Comparison of ENCODE assay signal across 9 cellular contexts in the genomic region with DNA sequence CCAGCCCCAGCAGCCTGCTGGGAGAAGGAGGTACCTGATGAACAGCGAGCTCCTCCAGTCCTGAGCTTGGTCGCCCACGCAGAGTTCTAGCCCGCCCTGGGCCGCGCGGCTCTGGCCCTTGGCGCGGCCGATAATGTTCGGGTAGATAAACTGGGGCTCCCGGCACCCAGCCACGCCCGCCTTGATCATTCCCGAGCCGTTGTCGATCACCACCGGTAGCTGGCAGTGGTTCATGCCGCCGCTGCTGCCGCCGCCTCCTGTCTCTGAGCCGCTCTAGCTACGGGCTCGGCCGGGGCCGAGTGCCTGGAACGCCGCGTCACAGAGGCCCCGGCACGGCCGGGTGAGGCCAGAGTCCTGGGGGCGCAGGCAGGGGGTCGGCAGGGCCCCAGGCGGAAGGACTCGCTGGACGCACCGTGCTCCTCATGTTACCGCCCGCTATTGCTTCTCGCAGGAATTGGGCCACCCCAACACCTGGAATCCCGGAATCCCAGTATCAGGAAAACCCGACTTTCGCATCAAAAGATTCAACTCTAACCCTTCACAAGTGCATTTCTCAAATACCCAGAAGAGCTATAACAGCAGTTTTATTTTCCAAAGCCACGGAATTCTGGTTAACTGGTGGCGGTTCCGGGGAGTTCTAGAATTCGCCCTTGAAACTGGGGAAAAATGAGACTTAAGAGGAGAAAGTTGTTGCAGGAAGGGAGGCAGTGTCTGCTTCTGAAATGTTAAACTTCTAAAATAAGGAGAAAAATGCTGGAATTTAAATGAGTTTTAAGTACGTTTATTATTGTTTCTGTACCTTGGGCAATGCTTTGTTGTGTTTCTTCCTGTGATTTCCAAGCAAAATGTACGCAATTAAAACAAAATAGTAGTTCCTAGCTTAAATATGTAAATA. TPM values are rescaled to one million over a fixed set of nuclear protein-coding genes. Genes with fewer than 3 reads are reported as not detected.
DNase-seq lines count a peak whose midpoint lies in the region; ATAC-seq, FAIRE-seq and TF ChIP-seq lines count a peak whose summit lies in the region.
"Had no signal": no experiment of that assay in that cellular context is flagged by ENCODE, and none has a peak within 500 bp of the region (broad histone marks: within the 10 kb centered on the region; RNA-seq: fewer than 3 reads in every experiment).

Gene ACTRT3, minus strand, starts transcription at position 275 of the 895 bp plus-strand sequence. Its CDS starts 41 bp downstream, at position 234.

- peak within 1 kb of the TSS; percentile 40 to 77 (median 68); a peak in 21 of 22 replicates for H3K27ac ChIP-seq in BLaER1 treated with 17β-estradiol and CSF1 and Interleukin-3, amounts not matched to agents 10 nM and 100 nM
- H3K27ac ChIP-seq in HUES64 (ENCODE audit: low read depth, low read length) (peak within 1 kb of the TSS; percentile 43; the same call in 1 of the 2 replicates), heart left ventricle (peak within 1 kb of the TSS; percentile 79 to 92 (median 85)), pancreas (peak within 1 kb of the TSS; percentile 60 to 86 (median 75)), upper lobe of left lung (peak within 1 kb of the TSS; percentile 85 to 92 (median 87))

- ATAC-seq in GM19455 (IDR thresholded peaks at IDR 0.05; ENCODE audit: unreplicated experiment) = peak; percentile 21
- peak in 3 of 4 donors; percentile 15 to 33 (median 16) for ATAC-seq in heart left ventricle
- peak in 2 of 4 donors; percentile 2 to 6 for ATAC-seq in pancreas
- peak; percentile 22 to 23 for ATAC-seq in upper lobe of left lung (ENCODE audit: low FRiP score in 2 of 2)

- peak within 1 kb of the TSS; percentile 81 to 98 (median 93) for H3K4me2 ChIP-seq in BLaER1 treated with 17β-estradiol and CSF1 and Interleukin-3, amounts not matched to agents 10 nM and 100 nM

- peak within 1 kb of the TSS; percentile 68 to 88 (median 79) for H3K9ac ChIP-seq in BLaER1 treated with 17β-estradiol and CSF1 and Interleukin-3, amounts not matched to agents 10 nM and 100 nM
- peak within 1 kb of the TSS; percentile 65 for H3K9ac ChIP-seq in HUES64 (ENCODE audit: low read depth, low read length)

- peak; percentile 37 for DNase-seq in SKM-1 treated with dmso at 0.1 percent for 144 hours (lab: John Stamatoyannopoulos, UW; ENCODE audit: unreplicated experiment)
- DNase-seq in activated naive CD8-positive, alpha-beta T cell treated with anti-CD3 and anti-CD28 coated beads, Interleukin-2, amount 50 U/mL, for 16 hours (ENCODE audit: low read depth, low spot score) = peak; percentile 24
- DNase-seq in heart left ventricle = peak; percentile 64 to 87 (median 80)
- peak; percentile 44 to 87 (median 68) for DNase-seq in pancreas
- peak; percentile 59 to 93 for DNase-seq in upper lobe of left lung

- H3K27me3 ChIP-seq in BLaER1 treated with 17β-estradiol and CSF1 and Interleukin-3, amounts not matched to agents 10 nM and 100 nM = peaks cover 0 to 28% (median 13%) of the 10 kb centered on the region in 11 experiments; a peak in 14 of 22 replicates
- no peaks in the 10 kb centered on the region for H3K27me3 ChIP-seq in HUES64 (ENCODE audit: insufficient read depth, low read length)
- no peaks in the 10 kb centered on the region for H3K27me3 ChIP-seq in heart left ventricle
- no peaks in the 10 kb centered on the region for H3K27me3 ChIP-seq in pancreas
- no peaks in the 10 kb centered on the region for H3K27me3 ChIP-seq in upper lobe of left lung

- TF ChIP-seq EP300 in upper lobe of left lung (IDR thresholded peaks at IDR 0.05) = no peak

- peaks cover 7 to 19% (median 9%) of the 10 kb centered on the region in 10 experiments for H3K4me1 ChIP-seq in BLaER1 treated with 17β-estradiol and CSF1 and Interleukin-3, amounts not matched to agents 10 nM and 100 nM
- peaks cover 6% of the 10 kb centered on the region; the same call in 1 of the 2 replicates for H3K4me1 ChIP-seq in HUES64 (ENCODE audit: insufficient read depth, low read length)
- peaks cover 0 to 12% (median 9%) of the 10 kb centered on the region in 12 donors for H3K4me1 ChIP-seq in heart left ventricle
- peaks cover 5 to 7% (median 6%) of the 10 kb centered on the region in 3 donors for H3K4me1 ChIP-seq in pancreas
- H3K4me1 ChIP-seq in upper lobe of left lung = peaks cover 7 to 10% (median 7%) of the 10 kb centered on the region in 4 donors

- H3K4me3 ChIP-seq in BLaER1 treated with 17β-estradiol and CSF1 and Interleukin-3, amounts not matched to agents 10 nM and 100 nM = peak within 1 kb of the TSS; percentile 60 to 76 (median 68)
- H3K4me3 ChIP-seq in HUES64 (ENCODE audit: low read length) (peak within 1 kb of the TSS; percentile 81), heart left ventricle (peak within 1 kb of the TSS; percentile 19 to 76 (median 69)), pancreas (peak within 1 kb of the TSS; percentile 29 to 49 (median 40)), upper lobe of left lung (peak within 1 kb of the TSS; percentile 35 to 70 (median 55))

- TF ChIP-seq CTCF in heart left ventricle (IDR thresholded peaks at IDR 0.05) (no peak), pancreas (IDR thresholded peaks at IDR 0.05) (no peak), upper lobe of left lung (IDR thresholded peaks at IDR 0.05) (peak in 1 of 6 experiments; percentile 5)

- peaks cover 0 to 10% (median 9%) of the 10 kb centered on the region in 11 experiments; a peak in 13 of 22 replicates for H4K20me1 ChIP-seq in BLaER1 treated with 17β-estradiol and CSF1 and Interleukin-3, amounts not matched to agents 10 nM and 100 nM

- intact Hi-C loops in heart left ventricle (cut with DNase I) (loop anchor here in 6 of 10 donors (5.0 to 10.0 kb wide), 6 partner anchors 195 to 625 kb away; partner anchors contain the start of genes SEC62 (in 4 of the 6) and SKIL (in 1 of the 6)), pancreas (cut with DNase I) (no loop called here)

- no peak for FAIRE-seq in pancreas (lab: Jason Lieb, UNC)

- H3K36me3 ChIP-seq in BLaER1 treated with 17β-estradiol and CSF1 and Interleukin-3, amounts not matched to agents 10 nM and 100 nM = peaks cover under 1 to 5% (median 4%) of the 10 kb centered on the region in 11 experiments; a peak in 15 of 22 replicates
- H3K36me3 ChIP-seq in HUES64 (ENCODE audit: insufficient read depth, low read length) (peaks cover 5% of the 10 kb centered on the region), heart left ventricle (peaks cover 0 to 5% (median 3%) of the 10 kb centered on the region in 9 donors), pancreas (no peaks in the 10 kb centered on the region), upper lobe of left lung (peaks cover 0 to 1% (median 0%) of the 10 kb centered on the region in 4 donors)

- 2% methylated on average over 50 of the region's 51 CpGs for WGBS in HUES64
- 10 to 27% (median 20%) methylated on average over 8 to 51 of the region's 51 CpGs for WGBS in heart left ventricle, 4 donors
- WGBS in pancreas, 2 donors = 2 to 7% methylated on average over 50 to 51 of the region's 51 CpGs
- WGBS in upper lobe of left lung, 2 donors = 7 to 9% methylated on average over 10 to 19 of the region's 51 CpGs

- peak in 1 of 2 donors; percentile 28 for TF ChIP-seq POLR2A in heart left ventricle (IDR thresholded peaks at IDR 0.05)
- peak in 2 of 4 donors; percentile 63 to 66 for TF ChIP-seq POLR2A in upper lobe of left lung (IDR thresholded peaks at IDR 0.05)

- H3K9me3 ChIP-seq in BLaER1 treated with 17β-estradiol and CSF1 and Interleukin-3, amounts not matched to agents 10 nM and 100 nM (replicated peaks in 1 of 11) = peaks cover 0 to 11% (median 5%) of the 10 kb centered on the region in 11 experiments; a peak in 6 of 22 replicates
- H3K9me3 ChIP-seq in HUES64 (ENCODE audit: insufficient read depth, low read depth, low read length) (no peaks in the 10 kb centered on the region), heart left ventricle (peaks cover 0 to 6% (median 0%) of the 10 kb centered on the region in 12 donors), pancreas (no peaks in the 10 kb centered on the region), upper lobe of left lung (no peaks in the 10 kb centered on the region)

RNA-seq across cellular contexts. Expression of gene ACTRT3, which starts in this region (rescaled TPM):
- 1.3 TPM for polyA plus RNA-seq in HUES64 (2013, experiment 1 of 2)
- 1.1 TPM for polyA plus RNA-seq in HUES64 (2013, experiment 2 of 2)
- 1 to 10 TPM in 2 of 9 donors, under 1 TPM in 7; 0.18 to 1.3 (median 0.54) TPM for total RNA-seq in heart left ventricle
- polyA plus RNA-seq in heart left ventricle = under 1 TPM; 0.27 to 0.68 TPM
- under 1 TPM; 0.14 to 0.75 (median 0.37) TPM for total RNA-seq in pancreas
- under 1 TPM; 0.49 to 0.82 TPM for polyA plus RNA-seq in pancreas
- 1 to 10 TPM in 4 of 6 donors, under 1 TPM in 2; 0.55 to 6.3 (median 1.7) TPM for total RNA-seq in upper lobe of left lung
- total RNA-seq: HT1080 had no signal

Comparison
In these comparisons a context has a peak if more than half of its experiments do, and no peak if none do; other contexts are left out.
1. Peak in DNase-seq, H3K4me3 ChIP-seq and H3K27ac ChIP-seq in pancreas; RNA of the gene not detected or under 1 TPM.
2. DNase-seq: peak in every context shown above with its lines; median percentile 80 in heart left ventricle; 76 in upper lobe of left lung; 68 in pancreas; 37 in SKM-1 treated with dmso at 0.1 percent for 144 hours; 24 in activated naive CD8-positive, alpha-beta T cell treated with anti-CD3 and anti-CD28 coated beads, Interleukin-2, amount 50 U/mL, for 16 hours.
3. intact Hi-C loops: an anchor here in heart left ventricle (5.0 to 10.0 kb wide); none called in pancreas.